In the genomic region with DNA sequence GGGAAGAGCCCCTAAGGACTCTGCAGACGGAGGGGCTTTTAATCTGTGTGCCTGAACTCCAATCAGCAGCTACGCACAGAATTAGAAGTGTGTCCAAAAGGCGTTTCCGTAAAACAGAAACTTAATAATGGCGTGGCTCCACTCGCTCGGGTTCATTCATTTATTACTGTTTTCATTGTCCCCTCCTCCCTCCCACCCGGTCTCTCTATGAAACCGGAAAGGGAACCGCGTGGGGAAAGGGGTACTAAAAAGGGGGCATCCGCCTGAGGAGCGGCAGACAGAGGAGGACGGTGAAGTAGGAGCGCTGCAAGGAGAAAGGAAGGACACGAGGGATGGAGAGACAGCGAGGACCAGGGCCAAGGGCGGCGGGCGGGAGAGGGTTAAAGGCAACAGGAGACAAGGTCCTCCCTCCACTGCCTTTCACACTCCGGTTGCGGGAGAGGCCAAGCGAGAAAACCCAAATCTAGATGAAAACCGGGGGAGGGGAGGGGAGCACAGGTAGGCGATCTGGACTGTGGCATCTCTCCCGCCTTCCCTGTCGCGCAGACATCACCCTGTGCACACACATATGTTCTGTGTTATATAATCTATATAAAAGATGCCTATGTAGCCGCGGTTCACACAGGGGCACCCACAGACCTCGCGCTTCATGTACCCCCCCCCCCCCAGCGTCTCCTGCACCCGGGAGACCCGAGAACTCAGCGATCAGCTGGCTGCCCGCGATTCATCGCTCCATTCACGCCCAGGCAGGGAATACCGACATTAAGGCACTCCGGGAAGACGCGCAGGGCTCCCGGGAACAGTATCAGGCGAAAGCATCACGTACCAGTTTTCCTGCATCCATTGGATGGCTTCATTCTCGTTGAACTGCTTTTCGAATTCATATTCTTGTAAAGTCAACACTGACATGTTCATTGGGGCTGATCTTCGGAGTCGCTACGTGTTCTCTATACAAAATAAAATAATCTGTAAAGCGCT, we compare ENCODE assay signal across 2 cellular contexts.
A peak's percentile ranks its signal among the peaks of the same experiment; 100 is the strongest.
TF ChIP-seq lines count a peak whose summit lies in the region.

No MANE protein-coding gene starts in this region.

TF ChIP-seq in HEK293, 187 proteins besides CTCF, POLR2A, EP300 and RAD21 (continued from another document and continues in another):
- TF ChIP-seq EGR2 (tag by site-specific recombination; IDR thresholded peaks at IDR 0.05; ENCODE audit: low read depth) (0 out of 2 replicates have a peak, but pooled peaks have one; percentile 35), ZNF777 (tag by site-specific recombination; IDR thresholded peaks at IDR 0.05; ENCODE audit: borderline replicate concordance) (no peak), ZNF174 (tag by site-specific recombination; IDR thresholded peaks at IDR 0.05) (no peak), ZNF624 (tag by site-specific recombination; IDR thresholded peaks at IDR 0.05) (no peak), ZNF670 (tag by site-specific recombination; IDR thresholded peaks at IDR 0.05; ENCODE audit: low read depth) (no peak), ZNF610 (tag by site-specific recombination; IDR thresholded peaks at IDR 0.05; ENCODE audit: borderline replicate concordance) (peak; percentile 86; the same call in 1 of the 2 replicates), GFI1B (tag by site-specific recombination; IDR thresholded peaks at IDR 0.05) (no peak), ZNF121 (tag by site-specific recombination; IDR thresholded peaks at IDR 0.05) (no peak), ZNF341 (tag by site-specific recombination; IDR thresholded peaks at IDR 0.05; ENCODE audit: low read depth) (peak; percentile 42), ZNF404 (tag by site-specific recombination; IDR thresholded peaks at IDR 0.05) (no peak)
- TF ChIP-seq, protein P1, sequence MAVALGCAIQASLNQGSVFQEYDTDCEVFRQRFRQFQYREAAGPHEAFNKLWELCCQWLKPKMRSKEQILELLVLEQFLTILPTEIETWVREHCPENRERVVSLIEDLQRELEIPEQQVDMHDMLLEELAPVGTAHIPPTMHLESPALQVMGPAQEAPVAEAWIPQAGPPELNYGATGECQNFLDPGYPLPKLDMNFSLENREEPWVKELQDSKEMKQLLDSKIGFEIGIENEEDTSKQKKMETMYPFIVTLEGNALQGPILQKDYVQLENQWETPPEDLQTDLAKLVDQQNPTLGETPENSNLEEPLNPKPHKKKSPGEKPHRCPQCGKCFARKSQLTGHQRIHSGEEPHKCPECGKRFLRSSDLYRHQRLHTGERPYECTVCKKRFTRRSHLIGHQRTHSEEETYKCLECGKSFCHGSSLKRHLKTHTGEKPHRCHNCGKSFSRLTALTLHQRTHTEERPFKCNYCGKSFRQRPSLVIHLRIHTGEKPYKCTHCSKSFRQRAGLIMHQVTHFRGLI (tag by site-specific recombination; IDR thresholded peaks at IDR 0.05) = no peak
- TF ChIP-seq, protein P2, sequence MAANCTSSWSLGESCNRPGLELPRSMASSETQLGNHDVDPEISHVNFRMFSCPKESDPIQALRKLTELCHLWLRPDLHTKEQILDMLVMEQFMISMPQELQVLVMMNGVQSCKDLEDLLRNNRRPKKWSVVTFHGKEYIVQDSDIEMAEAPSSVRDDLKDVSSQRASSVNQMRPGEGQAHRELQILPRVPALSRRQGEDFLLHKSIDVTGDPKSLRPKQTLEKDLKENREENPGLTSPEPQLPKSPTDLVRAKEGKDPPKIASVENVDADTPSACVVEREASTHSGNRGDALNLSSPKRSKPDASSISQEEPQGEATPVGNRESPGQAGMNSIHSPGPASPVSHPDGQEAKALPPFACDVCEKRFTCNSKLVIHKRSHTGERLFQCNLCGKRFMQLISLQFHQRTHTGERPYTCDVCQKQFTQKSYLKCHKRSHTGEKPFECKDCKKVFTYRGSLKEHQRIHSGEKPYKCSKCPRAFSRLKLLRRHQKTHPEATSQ (tag by site-specific recombination; IDR thresholded peaks at IDR 0.05) = no peak
- TF ChIP-seq, protein P3, sequence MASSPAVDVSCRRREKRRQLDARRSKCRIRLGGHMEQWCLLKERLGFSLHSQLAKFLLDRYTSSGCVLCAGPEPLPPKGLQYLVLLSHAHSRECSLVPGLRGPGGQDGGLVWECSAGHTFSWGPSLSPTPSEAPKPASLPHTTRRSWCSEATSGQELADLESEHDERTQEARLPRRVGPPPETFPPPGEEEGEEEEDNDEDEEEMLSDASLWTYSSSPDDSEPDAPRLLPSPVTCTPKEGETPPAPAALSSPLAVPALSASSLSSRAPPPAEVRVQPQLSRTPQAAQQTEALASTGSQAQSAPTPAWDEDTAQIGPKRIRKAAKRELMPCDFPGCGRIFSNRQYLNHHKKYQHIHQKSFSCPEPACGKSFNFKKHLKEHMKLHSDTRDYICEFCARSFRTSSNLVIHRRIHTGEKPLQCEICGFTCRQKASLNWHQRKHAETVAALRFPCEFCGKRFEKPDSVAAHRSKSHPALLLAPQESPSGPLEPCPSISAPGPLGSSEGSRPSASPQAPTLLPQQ (tag by site-specific recombination; IDR thresholded peaks at IDR 0.05) = peak; percentile 30; the same call in 1 of the 2 replicates
- TF ChIP-seq, protein P4, sequence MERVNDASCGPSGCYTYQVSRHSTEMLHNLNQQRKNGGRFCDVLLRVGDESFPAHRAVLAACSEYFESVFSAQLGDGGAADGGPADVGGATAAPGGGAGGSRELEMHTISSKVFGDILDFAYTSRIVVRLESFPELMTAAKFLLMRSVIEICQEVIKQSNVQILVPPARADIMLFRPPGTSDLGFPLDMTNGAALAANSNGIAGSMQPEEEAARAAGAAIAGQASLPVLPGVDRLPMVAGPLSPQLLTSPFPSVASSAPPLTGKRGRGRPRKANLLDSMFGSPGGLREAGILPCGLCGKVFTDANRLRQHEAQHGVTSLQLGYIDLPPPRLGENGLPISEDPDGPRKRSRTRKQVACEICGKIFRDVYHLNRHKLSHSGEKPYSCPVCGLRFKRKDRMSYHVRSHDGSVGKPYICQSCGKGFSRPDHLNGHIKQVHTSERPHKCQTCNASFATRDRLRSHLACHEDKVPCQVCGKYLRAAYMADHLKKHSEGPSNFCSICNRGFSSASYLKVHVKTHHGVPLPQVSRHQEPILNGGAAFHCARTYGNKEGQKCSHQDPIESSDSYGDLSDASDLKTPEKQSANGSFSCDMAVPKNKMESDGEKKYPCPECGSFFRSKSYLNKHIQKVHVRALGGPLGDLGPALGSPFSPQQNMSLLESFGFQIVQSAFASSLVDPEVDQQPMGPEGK (tag by site-specific recombination; IDR thresholded peaks at IDR 0.05) = 0 out of 2 replicates have a peak, but pooled peaks have one; percentile 31
- TF ChIP-seq, protein P5, sequence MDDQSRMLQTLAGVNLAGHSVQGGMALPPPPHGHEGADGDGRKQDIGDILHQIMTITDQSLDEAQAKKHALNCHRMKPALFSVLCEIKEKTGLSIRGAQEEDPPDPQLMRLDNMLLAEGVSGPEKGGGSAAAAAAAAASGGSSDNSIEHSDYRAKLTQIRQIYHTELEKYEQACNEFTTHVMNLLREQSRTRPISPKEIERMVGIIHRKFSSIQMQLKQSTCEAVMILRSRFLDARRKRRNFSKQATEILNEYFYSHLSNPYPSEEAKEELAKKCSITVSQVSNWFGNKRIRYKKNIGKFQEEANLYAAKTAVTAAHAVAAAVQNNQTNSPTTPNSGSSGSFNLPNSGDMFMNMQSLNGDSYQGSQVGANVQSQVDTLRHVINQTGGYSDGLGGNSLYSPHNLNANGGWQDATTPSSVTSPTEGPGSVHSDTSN (CRISPR knock-in tag; IDR thresholded peaks at IDR 0.05) = no peak

TF ChIP-seq in liver, 16 proteins besides CTCF, POLR2A, EP300 and RAD21 (continued from another document):
- TF ChIP-seq, protein P6, sequence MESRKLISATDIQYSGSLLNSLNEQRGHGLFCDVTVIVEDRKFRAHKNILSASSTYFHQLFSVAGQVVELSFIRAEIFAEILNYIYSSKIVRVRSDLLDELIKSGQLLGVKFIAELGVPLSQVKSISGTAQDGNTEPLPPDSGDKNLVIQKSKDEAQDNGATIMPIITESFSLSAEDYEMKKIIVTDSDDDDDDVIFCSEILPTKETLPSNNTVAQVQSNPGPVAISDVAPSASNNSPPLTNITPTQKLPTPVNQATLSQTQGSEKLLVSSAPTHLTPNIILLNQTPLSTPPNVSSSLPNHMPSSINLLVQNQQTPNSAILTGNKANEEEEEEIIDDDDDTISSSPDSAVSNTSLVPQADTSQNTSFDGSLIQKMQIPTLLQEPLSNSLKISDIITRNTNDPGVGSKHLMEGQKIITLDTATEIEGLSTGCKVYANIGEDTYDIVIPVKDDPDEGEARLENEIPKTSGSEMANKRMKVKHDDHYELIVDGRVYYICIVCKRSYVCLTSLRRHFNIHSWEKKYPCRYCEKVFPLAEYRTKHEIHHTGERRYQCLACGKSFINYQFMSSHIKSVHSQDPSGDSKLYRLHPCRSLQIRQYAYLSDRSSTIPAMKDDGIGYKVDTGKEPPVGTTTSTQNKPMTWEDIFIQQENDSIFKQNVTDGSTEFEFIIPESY (IDR thresholded peaks at IDR 0.05) = no peak
- peak; percentile 8 to 17 for TF ChIP-seq HNF4A (conservative IDR thresholded peaks at IDR 0.05)
TF ChIP-seq in liver: peak in this region for 3.
